6 cellular contexts compared by ENCODE assay signal in genomic region chr9:133477992-133478850, GRCh38. TPM values are rescaled to one million over a fixed set of nuclear protein-coding genes. Genes with fewer than 3 reads are reported as not detected.
DNase-seq lines count a peak whose midpoint lies in the region; ATAC-seq and TF ChIP-seq lines count a peak whose summit lies in the region.

No MANE protein-coding gene starts in this region.

- ATAC-seq in HG03457 (IDR thresholded peaks at IDR 0.05; ENCODE audit: unreplicated experiment), result no peak

- TF ChIP-seq POLR2A in suprapubic skin (IDR thresholded peaks at IDR 0.05), result no peak

- TF ChIP-seq CTCF in RWPE1 (conservative IDR thresholded peaks at IDR 0.05; ENCODE audit: low read depth), result no peak
- no peak for TF ChIP-seq CTCF in left ventricle myocardium inferior (IDR thresholded peaks at IDR 0.05; ENCODE audit: borderline replicate concordance)
- no peak for TF ChIP-seq CTCF in suprapubic skin (IDR thresholded peaks at IDR 0.05)

- peak; percentile 39 for DNase-seq in GM03348 (ENCODE audit: low spot score)
- peak; percentile 20 to 73 for DNase-seq in HAP-1 (ENCODE audit: low spot score in 2 of 2)
- peak; percentile 60 for DNase-seq in RWPE1 (ENCODE audit: low spot score)
- peak; percentile 43 for DNase-seq in left ventricle myocardium inferior
- DNase-seq in suprapubic skin (ENCODE audit: low spot score in 2 of 2), result no peak

- no peaks in the 10 kb centered on the region for H3K36me3 ChIP-seq in HAP-1 (replicated peaks)
- peaks cover 14% of the 10 kb centered on the region for H3K36me3 ChIP-seq in left ventricle myocardium inferior
- no peaks in the 10 kb centered on the region for H3K36me3 ChIP-seq in suprapubic skin

- H3K27ac ChIP-seq in RWPE1 (peak overlapping the region; percentile 74), left ventricle myocardium inferior (replicated peaks) (peak overlapping the region; percentile 86), suprapubic skin (no peak overlapping the region)

- in situ Hi-C loops in HAP-1 (cut with MboI; ENCODE audit: low sequenced_read_pairs), result loop anchor here (25.0 kb wide), 1 partner anchor 441 kb away; the partner anchor contains the start of gene GTF3C5

- POLR2A ChIA-PET in RWPE1 (lab: Yijun Ruan, JAX; ENCODE audit: low non-redundant PET), result interaction anchor here (1.0 to 1.7 kb wide), 2 partner anchors 9 to 19 kb away, joined by 3 to 5 read pairs; partner anchors contain the start of gene CACFD1

- H3K9me3 ChIP-seq in HAP-1 (no peaks in the 10 kb centered on the region), left ventricle myocardium inferior (replicated peaks) (no peaks in the 10 kb centered on the region), suprapubic skin (no peaks in the 10 kb centered on the region)

- H3K4me3 ChIP-seq in HAP-1, result peak overlapping the region; percentile 56
- H3K4me3 ChIP-seq in left ventricle myocardium inferior, result peak overlapping the region; percentile 78
- peak overlapping the region; percentile 41 for H3K4me3 ChIP-seq in suprapubic skin

- TF ChIP-seq EP300 in suprapubic skin (IDR thresholded peaks at IDR 0.05), result no peak

- intact Hi-C loops in left ventricle myocardium inferior (cut with micrococcal nuclease), result no loop called here

- 60% methylated on average over 4 of the region's 17 CpGs for WGBS in suprapubic skin

- H3K4me1 ChIP-seq in HAP-1, result peaks cover 14% of the 10 kb centered on the region
- peaks cover 21% of the 10 kb centered on the region for H3K4me1 ChIP-seq in left ventricle myocardium inferior
- peaks cover 13% of the 10 kb centered on the region for H3K4me1 ChIP-seq in suprapubic skin

- CTCF ChIA-PET in RWPE1 (lab: Yijun Ruan, JAX), result interaction anchor here (0.6 to 1.6 kb wide), 3 partner anchors 29 to 331 kb away, joined by 3 to 7 read pairs (median 3); no protein-coding TSS in a partner anchor

- H3K27me3 ChIP-seq in HAP-1 (ENCODE audit: low read depth) (no peaks in the 10 kb centered on the region), left ventricle myocardium inferior (ENCODE audit: low read depth) (no peaks in the 10 kb centered on the region), suprapubic skin (peaks cover 3% of the 10 kb centered on the region)

RNA-seq across cellular contexts. Expression of gene SLC2A6, which starts 0.7 kb away (rescaled TPM):
- total RNA-seq in left ventricle myocardium inferior, result 2.0 TPM
- total RNA-seq in suprapubic skin, result 1 to 10 TPM in 1 of 4 donors, under 1 TPM in 3; 0.29 to 3.7 (median 0.49) TPM

RNA-seq across cellular contexts. Expression of gene CACFD1, which starts 18.4 kb away (rescaled TPM):
- total RNA-seq in left ventricle myocardium inferior (11.5 TPM), suprapubic skin (10 to 100 TPM in 2 of 4 donors, 1 to 10 TPM in 2; 6.8 to 11.6 (median 9.4) TPM)

RNA-seq across cellular contexts. Expression of gene MYMK, which starts 46.5 kb away (rescaled TPM):
- total RNA-seq in left ventricle myocardium inferior, result not detected
- not detected for total RNA-seq in suprapubic skin

RNA-seq across cellular contexts. Expression of gene ADAMTS13, which starts 56.1 kb away (rescaled TPM):
- total RNA-seq in left ventricle myocardium inferior, result 3.1 TPM
- total RNA-seq in suprapubic skin, result 1 to 10 TPM; 1.2 to 3.3 (median 1.6) TPM

RNA-seq across cellular contexts. Expression of gene ADAMTSL2, which starts 56.3 kb away (rescaled TPM):
- total RNA-seq in left ventricle myocardium inferior (6.0 TPM), suprapubic skin (under 1 TPM; 0.16 to 0.85 (median 0.46) TPM)

Comparison
In these comparisons a context has a peak if more than half of its experiments do, and no peak if none do; other contexts are left out.
1. DNase-seq: peak in GM03348 (single experiment), HAP-1 (2 of 2), RWPE1 (single experiment) and left ventricle myocardium inferior (single experiment); none in suprapubic skin (0 of 2).
2. Peak in every context shown above with its lines, with median percentiles within 50 percentile points of each other: H3K4me3 ChIP-seq.